In the genomic region with DNA sequence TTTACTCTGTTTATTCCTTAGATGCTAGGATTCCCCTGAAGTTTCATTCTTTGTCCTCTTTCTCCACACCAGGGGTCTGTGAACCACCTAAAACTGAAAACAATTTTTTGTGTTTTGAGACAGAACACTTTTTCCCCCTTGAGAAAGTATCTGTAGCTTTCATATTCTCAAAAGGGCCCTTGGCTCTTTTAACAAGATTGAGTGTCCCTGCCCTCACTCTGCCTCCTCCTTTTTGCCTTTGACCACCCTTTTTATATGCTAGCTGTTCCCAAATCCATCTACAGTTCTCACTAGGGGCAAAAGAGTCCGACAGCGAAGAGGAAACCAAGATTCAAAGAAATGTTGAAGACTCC, we compare ENCODE assay signal across 8 cellular contexts. TPM values are rescaled to one million over a fixed set of nuclear protein-coding genes. Genes with fewer than 3 reads are reported as not detected.
A peak's percentile ranks its signal among the peaks of the same experiment; 100 is the strongest.
DNase-seq lines count a peak whose midpoint lies in the region; ATAC-seq, FAIRE-seq and TF ChIP-seq lines count a peak whose summit lies in the region.

No MANE protein-coding gene starts in this region.

- intact Hi-C loops in Caco-2 (cut with micrococcal nuclease; ENCODE audit: unreplicated experiment), result loop anchor here (1.0 to 2.0 kb wide), 9 partner anchors 25 to 247 kb away; partner anchors contain the start of gene TMEM17
- intact Hi-C loops in PC-9 (cut with micrococcal nuclease; ENCODE audit: unreplicated experiment), result loop anchor here (1.0 to 5.0 kb wide), 6 partner anchors 43 to 397 kb away; no protein-coding TSS in a partner anchor
- intact Hi-C loops in pancreas (cut with DNase I), result no loop called here

- H3K9me3 ChIP-seq in Caco-2 (no peaks in the 10 kb centered on the region), PC-9 (ENCODE audit: insufficient read depth, low read depth) (peaks cover 12% of the 10 kb centered on the region; the same call in 1 of the 2 replicates), pancreas (no peaks in the 10 kb centered on the region)

- WGBS in pancreas, 2 donors, result 6 to 9% methylated on average over 2 of the region's 2 CpGs

- no peak for FAIRE-seq in pancreas (lab: Jason Lieb, UNC)

- peaks cover 7% of the 10 kb centered on the region; the same call in 1 of the 2 replicates for H3F3A ChIP-seq in PC-9 (ENCODE audit: insufficient read depth, low read depth)

- CTCF ChIA-PET in Caco-2 (lab: Charles Lee), result interaction anchor here (0.5 to 1.8 kb wide), 5 partner anchors 18 to 248 kb away, joined by 3 to 9 read pairs (median 3); no protein-coding TSS in a partner anchor
- CTCF ChIA-PET in PC-9 (lab: Charles Lee), result no interaction called here

- no peaks in the 10 kb centered on the region for H3K9me3 Mint-ChIP-seq in Caco-2 (ENCODE audit: unreplicated experiment)

- peak overlapping the region; percentile 87 for H3K27ac Mint-ChIP-seq in Caco-2 (ENCODE audit: unreplicated experiment)

- H3K27me3 Mint-ChIP-seq in Caco-2 (ENCODE audit: insufficient read depth, unreplicated experiment), result no peaks in the 10 kb centered on the region

- H3K79me2 ChIP-seq in PC-9 (ENCODE audit: low read depth), result peaks cover 36% of the 10 kb centered on the region

- H3K36me3 Mint-ChIP-seq in Caco-2 (ENCODE audit: insufficient read depth, unreplicated experiment), result peaks cover 38% of the 10 kb centered on the region

- TSS peak; percentile 95 for BruUV-seq in Caco-2 (replicated peaks; lab: Mats Ljungman, UMichigan)
- TSS peak; percentile 99 for BruUV-seq in PC-9 (replicated peaks; lab: Mats Ljungman, UMichigan)

- peak overlapping the region; percentile 85 for H2AFZ ChIP-seq in PC-9

- peaks cover 29% of the 10 kb centered on the region for H3K4me1 Mint-ChIP-seq in Caco-2 (ENCODE audit: low read depth, unreplicated experiment)

- H3K4me3 ChIP-seq in Caco-2 (ENCODE audit: low read depth, low read length) (peak overlapping the region; percentile 66), PC-9 (peak overlapping the region; percentile 65), pancreas (peak overlapping the region; percentile 19 to 84 (median 56))

- H3K27me3 ChIP-seq in Caco-2 (replicated peaks; ENCODE audit: control insufficient read depth, insufficient read depth, low read length), result no peaks in the 10 kb centered on the region
- H3K27me3 ChIP-seq in PC-9 (ENCODE audit: insufficient read depth, low read depth), result no peaks in the 10 kb centered on the region
- H3K27me3 ChIP-seq in pancreas, result no peaks in the 10 kb centered on the region

- H3K4me3 Mint-ChIP-seq in Caco-2 (ENCODE audit: unreplicated experiment), result peak overlapping the region; percentile 91

- H3K4me1 ChIP-seq in Caco-2 (peaks cover 34% of the 10 kb centered on the region), PC-9 (replicated peaks; ENCODE audit: insufficient read depth) (peaks cover 37% of the 10 kb centered on the region), pancreas (peaks cover 12 to 31% (median 20%) of the 10 kb centered on the region in 3 donors)

- no peak for TF ChIP-seq CTCF in Caco-2 (IDR thresholded peaks at IDR 0.05; ENCODE audit: insufficient read depth in 1 of 2, low read depth in 1 of 2, low read length in 1 of 2, severe bottlenecking in 1 of 2, unreplicated experiment in 1 of 2)
- no peak for TF ChIP-seq CTCF in PC-9 (conservative IDR thresholded peaks at IDR 0.05)
- TF ChIP-seq CTCF in pancreas (IDR thresholded peaks at IDR 0.05), result no peak

- no peak for ATAC-seq in pancreas
- no peak for ATAC-seq in HG02588 (IDR thresholded peaks at IDR 0.05; ENCODE audit: unreplicated experiment)

- DNase-seq in Caco-2 (no peak), PC-9 (no peak), epithelial cell of prostate (ENCODE audit: low read depth, low spot score) (no peak), pancreas (no peak), DMS153 treated with DMSO at 0.1 percent for 48 hours (lab: John Stamatoyannopoulos, UW; ENCODE audit: unreplicated experiment) (no peak), OCI-M2 (lab: John Stamatoyannopoulos, UW; ENCODE audit: unreplicated experiment) (no peak)
- DNase-seq in activated CD4-positive, CD25-positive, alpha-beta regulatory T cell (lab: John Stamatoyannopoulos, UW), result no peak

- peak overlapping the region; percentile 95 for H3K4me2 ChIP-seq in PC-9

- no peaks in the 10 kb centered on the region for H4K20me1 ChIP-seq in PC-9 (ENCODE audit: insufficient read depth)

- H3K9me2 ChIP-seq in PC-9 (ENCODE audit: insufficient read depth), result no peaks in the 10 kb centered on the region

- H3K36me3 ChIP-seq in Caco-2 (ENCODE audit: control insufficient read depth, insufficient read depth, low read length) (no peaks in the 10 kb centered on the region), PC-9 (ENCODE audit: low read depth) (peaks cover 19% of the 10 kb centered on the region), pancreas (no peaks in the 10 kb centered on the region)

- POLR2A ChIA-PET in Caco-2 (lab: Charles Lee) (interaction anchor here (0.6 to 1.9 kb wide), 8 partner anchors 32 to 248 kb away, joined by 3 to 17 read pairs (median 4); partner anchors contain the start of gene TMEM17), PC-9 (lab: Charles Lee; ENCODE audit: unreplicated experiment) (interaction anchor here (0.6 to 1.0 kb wide), 5 partner anchors 8 to 1787 kb away, joined by 3 to 11 read pairs (median 4); no protein-coding TSS in a partner anchor)

- H3K27ac ChIP-seq in PC-9 (peak overlapping the region; percentile 80), epithelial cell of prostate (peak overlapping the region; percentile 89), pancreas (peak overlapping the region; percentile 70 to 91 (median 84))

RNA-seq across cellular contexts. Expression of gene EHBP1, which starts 0.9 kb away (rescaled TPM):
- total RNA-seq in Caco-2 (2022), result 120 and 123 TPM in 2 replicates
- 79.3 and 100 TPM in 2 replicates for total RNA-seq in PC-9 (2021)
- 10 to 100 TPM; 15.5 to 34.6 (median 24.2) TPM for total RNA-seq in pancreas
- 10 to 100 TPM in 1 of 2 donors, 1 to 10 TPM in 1; 7.1 to 17.4 TPM for polyA plus RNA-seq in pancreas

Comparison
In these comparisons a context has a peak if more than half of its experiments do, and no peak if none do; other contexts are left out.
1. intact Hi-C loops: an anchor here in Caco-2 (1.0 to 2.0 kb wide) and PC-9 (1.0 to 5.0 kb wide); none called in pancreas.